Comparison of ENCODE assay signal across 24 cellular contexts in the genomic region with DNA sequence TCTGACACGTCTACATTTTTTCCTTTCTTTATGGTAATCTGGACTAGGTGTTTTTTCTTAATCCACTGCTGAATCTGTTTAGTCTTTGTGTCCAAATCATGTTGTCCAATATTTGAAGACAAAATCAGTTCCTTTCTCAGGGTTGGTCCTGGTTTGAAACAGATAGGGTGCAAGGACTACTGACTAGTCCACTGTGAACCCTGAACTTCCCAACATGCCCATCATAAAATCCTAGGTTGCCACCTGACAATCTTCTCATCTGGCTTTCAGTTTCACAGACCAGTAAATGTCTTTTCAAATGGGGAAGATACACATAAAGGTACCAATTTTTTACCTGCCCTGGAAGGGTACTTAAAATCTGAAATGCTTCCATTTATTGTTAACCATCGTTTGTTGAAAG.
"Had no signal": no experiment of that assay in that cellular context is flagged by ENCODE, and none has a peak within 500 bp of the region (broad histone marks: within the 10 kb centered on the region; RNA-seq: fewer than 3 reads in every experiment).

No MANE protein-coding gene starts in this region.

- H3K9me3 Mint-ChIP-seq: activated naive CD8-positive, alpha-beta T cell treated with anti-CD3 and anti-CD28 coated beads for 36 hours; central memory CD8-positive, alpha-beta T cell; neural crest cell; stimulated activated effector memory CD8-positive, alpha-beta T cell treated with anti-CD3 and anti-CD28 coated beads, Interleukin-12 subunit alpha, Interleukin-12 subunit beta, amount 100 ng/mL, for 72 hours; WTC11 had no signal

- H3K27me3 ChIP-seq: breast epithelium, left lung, right lobe of liver, testis, uterus had no signal

- H3K4me3 ChIP-seq: breast epithelium, left lung, right lobe of liver, skin epidermis, testis, uterus had no signal

- H3K27ac ChIP-seq: breast epithelium, left lung, right lobe of liver, skin epidermis, testis, uterus had no signal

- H3K27ac Mint-ChIP-seq: activated naive CD8-positive, alpha-beta T cell treated with anti-CD3 and anti-CD28 coated beads for 36 hours; WTC11 had no signal

- H3K4me1 Mint-ChIP-seq: neural crest cell had no signal

- H3K4me3 Mint-ChIP-seq: activated naive CD8-positive, alpha-beta T cell treated with anti-CD3 and anti-CD28 coated beads for 36 hours; central memory CD8-positive, alpha-beta T cell; neural crest cell; stimulated activated effector memory CD8-positive, alpha-beta T cell treated with anti-CD3 and anti-CD28 coated beads, Interleukin-12 subunit alpha, Interleukin-12 subunit beta, amount 100 ng/mL, for 72 hours; WTC11 had no signal

- H3K36me3 ChIP-seq: uterus had no signal

- H3K4me1 ChIP-seq: breast epithelium, right lobe of liver, testis, uterus had no signal

- DNase-seq: activated CD4-positive, alpha-beta T cell treated with anti-CD3 and anti-CD28 coated beads for 4 hours; activated CD8-positive, alpha-beta memory T cell treated with anti-CD3 and anti-CD28 coated beads for 24 hours; activated effector memory CD4-positive, alpha-beta T cell treated with anti-CD3 and anti-CD28 coated beads, Interleukin-2, amount 50 U/mL, for 16 hours; activated naive CD8-positive, alpha-beta T cell treated with anti-CD3 and anti-CD28 coated beads for 36 hours; amniotic stem cell; effector memory CD4-positive, alpha-beta T cell; foreskin melanocyte; left lung; mammary epithelial cell; midbrain; occipital lobe; posterior cingulate gyrus; right lobe of liver; stimulated activated CD4-positive, alpha-beta T cell treated with anti-CD3 and anti-CD28 coated beads, Interleukin-2, amount 100 ng/mL, for 24 hours; T1000; testis; trophoblast cell; uterus had no signal

- H3K9me3 ChIP-seq: breast epithelium, left lung, right lobe of liver, testis, uterus had no signal

- H3K27me3 Mint-ChIP-seq: activated naive CD8-positive, alpha-beta T cell treated with anti-CD3 and anti-CD28 coated beads for 36 hours; central memory CD8-positive, alpha-beta T cell had no signal

- ATAC-seq: left lung; right lobe of liver; stimulated activated effector memory CD8-positive, alpha-beta T cell treated with anti-CD3 and anti-CD28 coated beads, Interleukin-12 subunit alpha, Interleukin-12 subunit beta, amount 100 ng/mL, for 72 hours; WTC11 had no signal
